ENCODE assay signal across 8 cellular contexts in genomic region chr1:47710075-47711071, GRCh38.
A peak's percentile ranks its signal among the peaks of the same experiment; 100 is the strongest.
DNase-seq lines count a peak whose midpoint lies in the region; ATAC-seq and TF ChIP-seq lines count a peak whose summit lies in the region.

No MANE protein-coding gene starts in this region.

- H3K27me3 Mint-ChIP-seq in mesothelial cell of epicardium (ENCODE audit: low read depth), result peaks cover 97% of the 10 kb centered on the region

- H4K20me1 ChIP-seq in DND-41 (ENCODE audit: insufficient read depth, low read length), result no peaks in the 10 kb centered on the region

- ATAC-seq in DND-41 (ENCODE audit: insufficient read depth, low read depth) (0 out of 3 replicates have a peak, but pooled peaks have one; percentile 27), HG02610 (IDR thresholded peaks at IDR 0.05; ENCODE audit: unreplicated experiment) (peak; percentile 65)

- no peak overlapping the region for H3K27ac Mint-ChIP-seq in mesothelial cell of epicardium

- H3K4me3 ChIP-seq in DND-41 (ENCODE audit: low read depth in 1 of 2, low read length in 2 of 2), result no peak overlapping the region

- peaks cover 13% of the 10 kb centered on the region for H3K4me1 Mint-ChIP-seq in mesothelial cell of epicardium

- TF ChIP-seq CTCF in DND-41 (IDR thresholded peaks at IDR 0.05; ENCODE audit: borderline replicate concordance, extremely low read depth, low read length, poor library complexity, severe bottlenecking), result peak; percentile 61
- peak; percentile 98 for TF ChIP-seq CTCF in mesothelial cell of epicardium (IDR thresholded peaks at IDR 0.05; ENCODE audit: unreplicated experiment)

- DNase-seq in DND-41 (no peak), NCI-H774 (lab: John Stamatoyannopoulos, UW) (peak; percentile 82), activated T-cell treated with anti-CD3 and anti-CD28 coated beads for 1 hour (ENCODE audit: low read depth) (peak; percentile 51), epidermal melanocyte (ENCODE audit: insufficient read length, low spot score) (peak; percentile 94), mesothelial cell of epicardium (ENCODE audit: low spot score in 2 of 2, unreplicated experiment in 2 of 2) (peak; percentile 57 to 92), SHP77 treated with DMSO at 0.1 percent for 48 hours (lab: John Stamatoyannopoulos, UW) (no peak)
- peak; percentile 42 to 48 for DNase-seq in stimulated activated CD8-positive, alpha-beta memory T cell treated with anti-CD3 and anti-CD28 coated beads, Interleukin-15, amount 100 ng/mL, for 48 hours (ENCODE audit: low read depth in 2 of 2)

- H3K4me3 Mint-ChIP-seq in mesothelial cell of epicardium, result peak overlapping the region; percentile 59

- no peaks in the 10 kb centered on the region for H3K36me3 Mint-ChIP-seq in mesothelial cell of epicardium

- no peaks in the 10 kb centered on the region for H3K36me3 ChIP-seq in DND-41 (ENCODE audit: insufficient read depth, low read length)

- no peak overlapping the region for H3K27ac ChIP-seq in DND-41 (ENCODE audit: low read length)

- H3K27me3 ChIP-seq in DND-41 (ENCODE audit: insufficient read depth, low read length, poor library complexity), result peaks cover 4% of the 10 kb centered on the region

- no peak overlapping the region for H3K4me2 ChIP-seq in DND-41 (ENCODE audit: insufficient read depth, low read length)

- no peaks in the 10 kb centered on the region for H3K9me3 Mint-ChIP-seq in mesothelial cell of epicardium

- H3K4me1 ChIP-seq in DND-41 (ENCODE audit: insufficient read depth, low read length), result no peaks in the 10 kb centered on the region

- H3K9ac ChIP-seq in DND-41 (ENCODE audit: low read depth, low read length), result no peak overlapping the region

- no peak overlapping the region for H2AFZ ChIP-seq in DND-41 (ENCODE audit: low read depth, low read length)

- no peaks in the 10 kb centered on the region for H3K9me3 ChIP-seq in DND-41 (ENCODE audit: insufficient read depth, low read length, severe bottlenecking)

- no peaks in the 10 kb centered on the region for H3K79me2 ChIP-seq in DND-41 (ENCODE audit: insufficient read depth, low read length)

Comparison
In these comparisons a context has a peak if more than half of its experiments do, and no peak if none do; other contexts are left out.
1. DNase-seq: peak in NCI-H774 (single experiment), activated T-cell treated with anti-CD3 and anti-CD28 coated beads for 1 hour (single experiment), epidermal melanocyte (single experiment), mesothelial cell of epicardium (2 of 2) and stimulated activated CD8-positive, alpha-beta memory T cell treated with anti-CD3 and anti-CD28 coated beads, Interleukin-15, amount 100 ng/mL, for 48 hours (2 of 2); none in DND-41 (single experiment) and SHP77 treated with DMSO at 0.1 percent for 48 hours (single experiment).